Comparison of ENCODE assay signal across 9 cellular contexts in the genomic region with DNA sequence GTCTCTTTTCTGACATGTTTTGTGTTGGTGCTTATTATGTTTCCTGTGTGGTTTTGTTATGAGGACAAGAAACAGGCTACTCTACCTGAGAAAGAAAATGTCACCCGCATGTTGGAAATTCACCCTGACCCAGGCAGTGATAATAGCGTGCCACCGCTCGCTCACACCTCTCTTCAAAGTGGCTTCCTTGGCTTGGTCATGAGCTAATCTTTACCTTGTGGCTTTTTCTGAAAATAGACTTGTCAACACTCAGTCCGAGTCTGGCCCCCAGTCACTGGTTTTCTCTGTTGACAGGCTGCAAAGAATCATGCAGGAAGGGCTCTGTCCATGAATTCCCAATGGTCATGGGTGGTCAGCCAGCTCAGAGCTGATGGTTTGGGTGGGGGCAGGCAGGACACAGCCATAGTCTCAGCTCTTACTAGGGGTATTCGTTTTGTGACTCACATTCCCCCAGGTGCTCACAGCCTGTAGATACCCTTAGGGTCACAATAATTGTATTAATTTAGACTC.
A peak's percentile ranks its signal among the peaks of the same experiment; 100 is the strongest.
DNase-seq lines count a peak whose midpoint lies in the region; ATAC-seq and TF ChIP-seq lines count a peak whose summit lies in the region.
"Had no signal": no experiment of that assay in that cellular context is flagged by ENCODE, and none has a peak within 500 bp of the region (broad histone marks: within the 10 kb centered on the region; RNA-seq: fewer than 3 reads in every experiment).

No MANE protein-coding gene starts in this region.

- H3K27me3 ChIP-seq in foreskin keratinocyte, result no peaks in the 10 kb centered on the region

- no peak for TF ChIP-seq CTCF in GM13977 (IDR thresholded peaks at IDR 0.05; ENCODE audit: extremely low read depth, insufficient read depth, missing control alignments)
- TF ChIP-seq CTCF in foreskin keratinocyte (conservative IDR thresholded peaks at IDR 0.05), result no peak

- DNase-seq in GM13977 (ENCODE audit: low spot score), result peak; percentile 36
- peak; percentile 95 for DNase-seq in glomerular visceral epithelial cell (ENCODE audit: extremely low spot score)
- no peak for DNase-seq in NCI-H1694 treated with DMSO at 0.1 percent for 48 hours (lab: John Stamatoyannopoulos, UW)
- DNase-seq in CD1c-positive myeloid dendritic cell (ENCODE audit: extremely low spot score), result no peak
- no peak for DNase-seq in NCI-H82 treated with DMSO at 0.1 percent for 48 hours (lab: John Stamatoyannopoulos, UW; ENCODE audit: unreplicated experiment)
- no peak for DNase-seq in foreskin keratinocyte

- H3K4me1 ChIP-seq in foreskin keratinocyte, result no peaks in the 10 kb centered on the region

- in situ Hi-C loops in GM13977 (cut with MboI; ENCODE audit: low pct_unique_long_range_greater_than_20kb, low sequenced_read_pairs, unreplicated experiment), result loop anchor here (10.0 kb wide), 1 partner anchor 191 kb away; no protein-coding TSS in a partner anchor

- no peak overlapping the region for H3K27ac ChIP-seq in foreskin keratinocyte
- H3K27ac ChIP-seq: SK-N-MC had no signal

- ATAC-seq in GM19438 (IDR thresholded peaks at IDR 0.05; ENCODE audit: low read depth, unreplicated experiment) (peak; percentile 66), HG03342 (IDR thresholded peaks at IDR 0.05; ENCODE audit: unreplicated experiment) (peak; percentile 66), foreskin keratinocyte (no peak)

Comparison
In these comparisons a context has a peak if more than half of its experiments do, and no peak if none do; other contexts are left out.
1. DNase-seq: peak in GM13977 (single experiment) and glomerular visceral epithelial cell (single experiment); none in NCI-H1694 treated with DMSO at 0.1 percent for 48 hours (single experiment), CD1c-positive myeloid dendritic cell (single experiment), NCI-H82 treated with DMSO at 0.1 percent for 48 hours (single experiment) and foreskin keratinocyte (0 of 2).